18 cellular contexts compared by ENCODE assay signal in the genomic region with DNA sequence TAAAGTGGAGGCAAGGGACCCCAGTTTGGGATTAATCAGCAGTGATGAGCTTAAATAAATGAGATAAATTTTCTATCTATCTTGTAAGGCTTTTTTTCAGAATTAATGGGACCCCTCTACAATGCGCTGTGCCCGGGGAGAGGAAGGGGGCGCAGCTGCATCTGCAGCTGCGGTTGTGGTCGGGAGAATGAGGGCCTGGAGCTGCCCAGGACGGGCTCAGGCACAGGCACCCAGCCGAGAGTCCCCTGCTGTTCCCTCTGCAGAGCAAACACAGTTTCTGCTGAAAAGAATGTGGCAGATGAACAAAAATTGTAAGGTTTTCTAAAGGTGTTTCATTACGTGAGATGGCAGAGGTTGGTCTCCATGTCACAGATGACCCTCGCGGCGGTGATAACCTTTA.
"Had no signal": no experiment of that assay in that cellular context is flagged by ENCODE, and none has a peak within 500 bp of the region (broad histone marks: within the 10 kb centered on the region; RNA-seq: fewer than 3 reads in every experiment).

No MANE protein-coding gene starts in this region.

- H3K4me1 ChIP-seq: gastrocnemius medialis, heart left ventricle, right lobe of liver had no signal

- H3K4me3 ChIP-seq: gastrocnemius medialis, heart left ventricle, right lobe of liver, smooth muscle cell had no signal

- H3K36me3 ChIP-seq: gastrocnemius medialis, heart left ventricle, right lobe of liver had no signal

- H3K27me3 ChIP-seq: gastrocnemius medialis, right lobe of liver had no signal

- H3K9me3 ChIP-seq: gastrocnemius medialis, heart left ventricle, right lobe of liver had no signal

- H3K27ac Mint-ChIP-seq: activated naive CD8-positive, alpha-beta T cell treated with anti-CD3 and anti-CD28 coated beads, Interleukin-2, amount 50 U/mL, for 24 hours; effector memory CD8-positive, alpha-beta T cell; immature natural killer cell; natural killer cell treated with Interleukin-12 subunit alpha and Interleukin-12 subunit beta and Interleukin-15 and Interleukin-18, amount 100 ng/mL, for 72 hours; stimulated activated naive CD8-positive, alpha-beta T cell treated with anti-CD3 and anti-CD28 coated beads, Interleukin-15, amount 100 ng/mL, for 72 hours; type B pancreatic cell had no signal

- ATAC-seq: activated naive CD8-positive, alpha-beta T cell treated with anti-CD3 and anti-CD28 coated beads, Interleukin-2, amount 50 U/mL, for 24 hours; effector memory CD8-positive, alpha-beta T cell; gastrocnemius medialis; heart left ventricle; natural killer cell treated with Interleukin-12 subunit alpha and Interleukin-12 subunit beta and Interleukin-15 and Interleukin-18, amount 100 ng/mL, for 72 hours; right lobe of liver; stimulated activated naive CD8-positive, alpha-beta T cell treated with anti-CD3 and anti-CD28 coated beads, Interleukin-15, amount 100 ng/mL, for 72 hours had no signal

- H3K36me3 Mint-ChIP-seq: immature natural killer cell; natural killer cell treated with Interleukin-12 subunit alpha and Interleukin-12 subunit beta and Interleukin-15 and Interleukin-18, amount 100 ng/mL, for 72 hours; type B pancreatic cell had no signal

- DNase-seq: activated CD4-positive, alpha-beta T cell treated with anti-CD3 and anti-CD28 coated beads for 1 hour; activated CD4-positive, alpha-beta T cell treated with anti-CD3 and anti-CD28 coated beads, Interleukin-2, amount 50 U/mL, for 4 hours; activated naive CD4-positive, alpha-beta T cell; activated naive CD8-positive, alpha-beta T cell treated with anti-CD3 and anti-CD28 coated beads, Interleukin-2, amount 50 U/mL, for 24 hours; activated T-cell treated with anti-CD3 and anti-CD28 coated beads for 4 hours; aorta; dermis blood vessel endothelial cell; effector memory CD8-positive, alpha-beta T cell; gastrocnemius medialis; heart left ventricle; immature natural killer cell; occipital lobe; right lobe of liver; stimulated activated naive CD8-positive, alpha-beta T cell treated with anti-CD3 and anti-CD28 coated beads, Interleukin-15, amount 100 ng/mL, for 72 hours; T1000 had no signal

- H3K4me1 Mint-ChIP-seq: activated naive CD8-positive, alpha-beta T cell treated with anti-CD3 and anti-CD28 coated beads, Interleukin-2, amount 50 U/mL, for 24 hours; stimulated activated naive CD8-positive, alpha-beta T cell treated with anti-CD3 and anti-CD28 coated beads, Interleukin-15, amount 100 ng/mL, for 72 hours had no signal

- H3K9me3 Mint-ChIP-seq: activated naive CD8-positive, alpha-beta T cell treated with anti-CD3 and anti-CD28 coated beads, Interleukin-2, amount 50 U/mL, for 24 hours; natural killer cell treated with Interleukin-12 subunit alpha and Interleukin-12 subunit beta and Interleukin-15 and Interleukin-18, amount 100 ng/mL, for 72 hours; stimulated activated naive CD8-positive, alpha-beta T cell treated with anti-CD3 and anti-CD28 coated beads, Interleukin-15, amount 100 ng/mL, for 72 hours; type B pancreatic cell had no signal

- H3K27ac ChIP-seq: gastrocnemius medialis, heart left ventricle, right lobe of liver had no signal

- H3K4me3 Mint-ChIP-seq: activated naive CD8-positive, alpha-beta T cell treated with anti-CD3 and anti-CD28 coated beads, Interleukin-2, amount 50 U/mL, for 24 hours; effector memory CD8-positive, alpha-beta T cell; immature natural killer cell; natural killer cell treated with Interleukin-12 subunit alpha and Interleukin-12 subunit beta and Interleukin-15 and Interleukin-18, amount 100 ng/mL, for 72 hours; stimulated activated naive CD8-positive, alpha-beta T cell treated with anti-CD3 and anti-CD28 coated beads, Interleukin-15, amount 100 ng/mL, for 72 hours; type B pancreatic cell had no signal

- H3K27me3 Mint-ChIP-seq: activated naive CD8-positive, alpha-beta T cell treated with anti-CD3 and anti-CD28 coated beads, Interleukin-2, amount 50 U/mL, for 24 hours; type B pancreatic cell had no signal
